In genomic region chr9:104747565-104748358, GRCh38 we compare ENCODE assay signal across 1 cellular context.
TF ChIP-seq lines count a peak whose summit lies in the region.

NIPSNAP3A (plus strand) TSS chr9:104747683; CDS start chr9:104747793, 110 bp downstream.

TF ChIP-seq in HepG2, 621 proteins besides CTCF, POLR2A, EP300 and RAD21 (continued from another document and continues in another):
- TF ChIP-seq FOXM1 (CRISPR knock-in tag; IDR thresholded peaks at IDR 0.05) (no peak), ZNF530 (CRISPR knock-in tag; IDR thresholded peaks at IDR 0.05; ENCODE audit: low read depth) (no peak), ZNF121 (CRISPR knock-in tag; IDR thresholded peaks at IDR 0.05) (no peak), ATAD3A (CRISPR knock-in tag; IDR thresholded peaks at IDR 0.05) (no peak), POLR2AphosphoS5 (IDR thresholded peaks at IDR 0.05; ENCODE audit: low read depth, low read length) (peak; percentile 63), MYC (CRISPR knock-in tag; IDR thresholded peaks at IDR 0.05; ENCODE audit: borderline replicate concordance) (peak; percentile 74; the same call in 1 of the 2 replicates), MLXIP (CRISPR knock-in tag; IDR thresholded peaks at IDR 0.05; ENCODE audit: borderline replicate concordance) (no peak), ZSCAN31 (CRISPR knock-in tag; IDR thresholded peaks at IDR 0.05; ENCODE audit: low read depth) (no peak), ZNF547 (CRISPR knock-in tag; IDR thresholded peaks at IDR 0.05) (no peak), ZNF329 (CRISPR knock-in tag; IDR thresholded peaks at IDR 0.05; ENCODE audit: low read depth) (0 out of 2 replicates have a peak, but pooled peaks have one; percentile 36), ZNF30 (CRISPR knock-in tag; IDR thresholded peaks at IDR 0.05) (no peak), ZNF761 (CRISPR knock-in tag; conservative IDR thresholded peaks at IDR 0.05) (no peak), SYNCRIP (IDR thresholded peaks at IDR 0.05; ENCODE audit: insufficient read depth, low read depth, low read length) (no peak), SOX6 (IDR thresholded peaks at IDR 0.05) (no peak), SOX6 (CRISPR knock-in tag; IDR thresholded peaks at IDR 0.05) (no peak; the same call in 1 of the 2 replicates), ETV6 (CRISPR knock-in tag; conservative IDR thresholded peaks at IDR 0.05) (0 out of 2 replicates have a peak, but pooled peaks have one; percentile 51), ZNF543 (CRISPR knock-in tag; IDR thresholded peaks at IDR 0.05) (peak; percentile 93), PCBP2 (optimal IDR thresholded peaks at IDR 0.05; ENCODE audit: low read depth, low read length, poor library complexity, severe bottlenecking) (no peak), IKZF1 (IDR thresholded peaks at IDR 0.05) (no peak), ZSCAN12 (CRISPR knock-in tag; IDR thresholded peaks at IDR 0.05) (no peak), PCBP1 (IDR thresholded peaks at IDR 0.05; ENCODE audit: borderline replicate concordance, low read depth, low read length) (no peak), PRMT3 (CRISPR knock-in tag; IDR thresholded peaks at IDR 0.05; ENCODE audit: borderline replicate concordance, low read depth) (no peak), ZNF546 (CRISPR knock-in tag; conservative IDR thresholded peaks at IDR 0.05) (0 out of 2 replicates have a peak, but pooled peaks have one; percentile 55), GPBP1L1 (CRISPR knock-in tag; IDR thresholded peaks at IDR 0.05) (no peak), EEA1 (CRISPR knock-in tag; IDR thresholded peaks at IDR 0.05; ENCODE audit: borderline replicate concordance) (no peak), MNT (IDR thresholded peaks at IDR 0.05) (peak; percentile 39), CHD4 (IDR thresholded peaks at IDR 0.05; ENCODE audit: borderline replicate concordance, low read length) (no peak), RFX3 (CRISPR knock-in tag; IDR thresholded peaks at IDR 0.05) (no peak), PITX1 (CRISPR knock-in tag; IDR thresholded peaks at IDR 0.05) (no peak), HMG20B (CRISPR knock-in tag; conservative IDR thresholded peaks at IDR 0.05) (no peak), E2F1 (CRISPR knock-in tag; IDR thresholded peaks at IDR 0.05) (0 out of 2 replicates have a peak, but pooled peaks have one; percentile 57), KLF11 (CRISPR knock-in tag; IDR thresholded peaks at IDR 0.05) (no peak), ISL2 (CRISPR knock-in tag; IDR thresholded peaks at IDR 0.05) (no peak; the same call in 1 of the 2 replicates), KAT8 (CRISPR knock-in tag; IDR thresholded peaks at IDR 0.05) (peak; percentile 69; the same call in 1 of the 2 replicates), SAFB2 (CRISPR knock-in tag; IDR thresholded peaks at IDR 0.05; ENCODE audit: borderline replicate concordance, low read depth) (no peak)
- TF ChIP-seq, protein P1, sequence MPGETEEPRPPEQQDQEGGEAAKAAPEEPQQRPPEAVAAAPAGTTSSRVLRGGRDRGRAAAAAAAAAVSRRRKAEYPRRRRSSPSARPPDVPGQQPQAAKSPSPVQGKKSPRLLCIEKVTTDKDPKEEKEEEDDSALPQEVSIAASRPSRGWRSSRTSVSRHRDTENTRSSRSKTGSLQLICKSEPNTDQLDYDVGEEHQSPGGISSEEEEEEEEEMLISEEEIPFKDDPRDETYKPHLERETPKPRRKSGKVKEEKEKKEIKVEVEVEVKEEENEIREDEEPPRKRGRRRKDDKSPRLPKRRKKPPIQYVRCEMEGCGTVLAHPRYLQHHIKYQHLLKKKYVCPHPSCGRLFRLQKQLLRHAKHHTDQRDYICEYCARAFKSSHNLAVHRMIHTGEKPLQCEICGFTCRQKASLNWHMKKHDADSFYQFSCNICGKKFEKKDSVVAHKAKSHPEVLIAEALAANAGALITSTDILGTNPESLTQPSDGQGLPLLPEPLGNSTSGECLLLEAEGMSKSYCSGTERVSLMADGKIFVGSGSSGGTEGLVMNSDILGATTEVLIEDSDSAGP (CRISPR knock-in tag; IDR thresholded peaks at IDR 0.05; ENCODE audit: borderline replicate concordance): peak; percentile 81; the same call in 1 of the 2 replicates
- TF ChIP-seq, protein P2, sequence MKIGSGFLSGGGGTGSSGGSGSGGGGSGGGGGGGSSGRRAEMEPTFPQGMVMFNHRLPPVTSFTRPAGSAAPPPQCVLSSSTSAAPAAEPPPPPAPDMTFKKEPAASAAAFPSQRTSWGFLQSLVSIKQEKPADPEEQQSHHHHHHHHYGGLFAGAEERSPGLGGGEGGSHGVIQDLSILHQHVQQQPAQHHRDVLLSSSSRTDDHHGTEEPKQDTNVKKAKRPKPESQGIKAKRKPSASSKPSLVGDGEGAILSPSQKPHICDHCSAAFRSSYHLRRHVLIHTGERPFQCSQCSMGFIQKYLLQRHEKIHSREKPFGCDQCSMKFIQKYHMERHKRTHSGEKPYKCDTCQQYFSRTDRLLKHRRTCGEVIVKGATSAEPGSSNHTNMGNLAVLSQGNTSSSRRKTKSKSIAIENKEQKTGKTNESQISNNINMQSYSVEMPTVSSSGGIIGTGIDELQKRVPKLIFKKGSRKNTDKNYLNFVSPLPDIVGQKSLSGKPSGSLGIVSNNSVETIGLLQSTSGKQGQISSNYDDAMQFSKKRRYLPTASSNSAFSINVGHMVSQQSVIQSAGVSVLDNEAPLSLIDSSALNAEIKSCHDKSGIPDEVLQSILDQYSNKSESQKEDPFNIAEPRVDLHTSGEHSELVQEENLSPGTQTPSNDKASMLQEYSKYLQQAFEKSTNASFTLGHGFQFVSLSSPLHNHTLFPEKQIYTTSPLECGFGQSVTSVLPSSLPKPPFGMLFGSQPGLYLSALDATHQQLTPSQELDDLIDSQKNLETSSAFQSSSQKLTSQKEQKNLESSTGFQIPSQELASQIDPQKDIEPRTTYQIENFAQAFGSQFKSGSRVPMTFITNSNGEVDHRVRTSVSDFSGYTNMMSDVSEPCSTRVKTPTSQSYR (CRISPR knock-in tag; IDR thresholded peaks at IDR 0.05; ENCODE audit: borderline replicate concordance): no peak
- TF ChIP-seq, protein P3, sequence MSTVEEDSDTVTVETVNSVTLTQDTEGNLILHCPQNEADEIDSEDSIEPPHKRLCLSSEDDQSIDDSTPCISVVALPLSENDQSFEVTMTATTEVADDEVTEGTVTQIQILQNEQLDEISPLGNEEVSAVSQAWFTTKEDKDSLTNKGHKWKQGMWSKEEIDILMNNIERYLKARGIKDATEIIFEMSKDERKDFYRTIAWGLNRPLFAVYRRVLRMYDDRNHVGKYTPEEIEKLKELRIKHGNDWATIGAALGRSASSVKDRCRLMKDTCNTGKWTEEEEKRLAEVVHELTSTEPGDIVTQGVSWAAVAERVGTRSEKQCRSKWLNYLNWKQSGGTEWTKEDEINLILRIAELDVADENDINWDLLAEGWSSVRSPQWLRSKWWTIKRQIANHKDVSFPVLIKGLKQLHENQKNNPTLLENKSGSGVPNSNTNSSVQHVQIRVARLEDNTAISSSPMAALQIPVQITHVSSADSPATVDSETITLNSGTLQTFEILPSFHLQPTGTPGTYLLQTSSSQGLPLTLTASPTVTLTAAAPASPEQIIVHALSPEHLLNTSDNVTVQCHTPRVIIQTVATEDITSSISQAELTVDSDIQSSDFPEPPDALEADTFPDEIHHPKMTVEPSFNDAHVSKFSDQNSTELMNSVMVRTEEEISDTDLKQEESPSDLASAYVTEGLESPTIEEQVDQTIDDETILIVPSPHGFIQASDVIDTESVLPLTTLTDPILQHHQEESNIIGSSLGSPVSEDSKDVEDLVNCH (CRISPR knock-in tag; IDR thresholded peaks at IDR 0.05): no peak
- TF ChIP-seq, protein P4, sequence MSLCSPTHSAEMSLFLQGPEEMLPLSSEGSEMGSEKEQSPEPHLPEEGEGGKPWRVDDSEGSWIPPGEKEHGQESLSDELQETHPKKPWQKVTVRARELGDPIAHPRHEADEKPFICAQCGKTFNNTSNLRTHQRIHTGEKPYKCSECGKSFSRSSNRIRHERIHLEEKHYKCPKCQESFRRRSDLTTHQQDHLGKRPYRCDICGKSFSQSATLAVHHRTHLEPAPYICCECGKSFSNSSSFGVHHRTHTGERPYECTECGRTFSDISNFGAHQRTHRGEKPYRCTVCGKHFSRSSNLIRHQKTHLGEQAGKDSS (CRISPR knock-in tag; IDR thresholded peaks at IDR 0.05; ENCODE audit: borderline replicate concordance, low read depth): no peak
- TF ChIP-seq, protein P5, sequence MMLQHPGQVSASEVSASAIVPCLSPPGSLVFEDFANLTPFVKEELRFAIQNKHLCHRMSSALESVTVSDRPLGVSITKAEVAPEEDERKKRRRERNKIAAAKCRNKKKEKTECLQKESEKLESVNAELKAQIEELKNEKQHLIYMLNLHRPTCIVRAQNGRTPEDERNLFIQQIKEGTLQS (CRISPR knock-in tag; IDR thresholded peaks at IDR 0.05): no peak
